Comparison of ENCODE assay signal across 15 cellular contexts in the genomic region with DNA sequence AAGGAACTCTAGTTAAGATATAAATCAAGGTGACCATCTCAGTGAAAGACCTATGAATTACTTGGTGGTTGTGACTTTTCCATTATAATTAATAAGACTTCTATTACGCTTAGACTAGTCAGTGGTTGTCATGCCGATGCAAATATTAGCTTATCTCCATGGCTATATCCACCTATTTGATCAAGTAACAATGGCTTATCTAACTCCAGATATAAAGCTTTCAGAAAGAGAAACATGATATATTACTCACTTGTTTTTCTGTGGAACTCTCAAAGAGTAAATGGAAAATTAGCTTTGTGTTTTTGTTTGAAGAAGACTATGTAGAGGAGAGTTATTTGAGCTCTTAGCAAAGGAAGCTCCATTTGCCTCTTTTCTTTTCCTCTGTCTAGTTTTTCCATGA.
DNase-seq lines count a peak whose midpoint lies in the region; ATAC-seq and TF ChIP-seq lines count a peak whose summit lies in the region.
"Had no signal": no experiment of that assay in that cellular context is flagged by ENCODE, and none has a peak within 500 bp of the region (broad histone marks: within the 10 kb centered on the region; RNA-seq: fewer than 3 reads in every experiment).

No MANE protein-coding gene starts in this region.

- H3K4ac ChIP-seq in neuronal stem cell (ENCODE audit: low read length), result no peak overlapping the region

- no peak overlapping the region for H3K9ac ChIP-seq in neuronal stem cell (ENCODE audit: low read depth, low read length, poor library complexity)

- H2AK5ac ChIP-seq in neuronal stem cell (ENCODE audit: low read depth, low read length), result no peak overlapping the region

- H3K18ac ChIP-seq in neuronal stem cell (ENCODE audit: low read length), result no peak overlapping the region

- H3K4me3 ChIP-seq in brain microvascular endothelial cell (ENCODE audit: low read depth, low read length) (no peak overlapping the region), neuronal stem cell (ENCODE audit: low read length in 2 of 2) (no peak overlapping the region)
- H3K4me3 ChIP-seq: SJSA1 had no signal

- no peak overlapping the region for H4K8ac ChIP-seq in neuronal stem cell (ENCODE audit: low read depth, low read length)

- ATAC-seq in stimulated activated naive CD8-positive, alpha-beta T cell treated with anti-CD3 and anti-CD28 coated beads, Interleukin-15, Interleukin-2, amounts not matched to agents 100 U/mL and 50 U/mL, for 24 hours, result no peak

- no peak overlapping the region for H2BK15ac ChIP-seq in neuronal stem cell (ENCODE audit: low read length)

- in situ Hi-C loops in brain microvascular endothelial cell (cut with HindIII; ENCODE audit: low pct_ligation_motif_present, low sequenced_read_pairs), result no loop called here

- H3K27ac ChIP-seq in brain microvascular endothelial cell (no peak overlapping the region), neuronal stem cell (replicated peaks; ENCODE audit: low read length) (no peak overlapping the region)
- H3K27ac ChIP-seq: SJSA1 had no signal

- peak overlapping the region; percentile 63 for H2AFZ ChIP-seq in neuronal stem cell (ENCODE audit: low read length)

- H3K79me1 ChIP-seq in neuronal stem cell (ENCODE audit: low read depth, low read length), result no peaks in the 10 kb centered on the region

- no peak overlapping the region for H3K4me2 ChIP-seq in neuronal stem cell (ENCODE audit: insufficient read depth, low read length, poor library complexity, severe bottlenecking)

- peaks cover 0 to 6% of the 10 kb centered on the region in 2 donors for H3K4me1 ChIP-seq in neuronal stem cell (ENCODE audit: control insufficient read depth in 2 of 2, insufficient read depth in 1 of 2, low read depth in 1 of 2, low read length in 2 of 2)
- H3K4me1 ChIP-seq: SJSA1 had no signal

- no peak overlapping the region for H4K91ac ChIP-seq in neuronal stem cell (ENCODE audit: low read depth, low read length, poor library complexity)

- peaks cover 2 to 7% of the 10 kb centered on the region in 2 donors for H3K9me3 ChIP-seq in neuronal stem cell (replicated peaks in 1 of 2; ENCODE audit: control insufficient read depth in 2 of 2, insufficient read depth in 1 of 2, low read depth in 1 of 2, low read length in 2 of 2)
- H3K9me3 ChIP-seq: SJSA1 had no signal

- no CpG with 5 or more reads among the region's 2 CpGs for WGBS in neuronal stem cell (ENCODE audit: extremely low coverage in 2 of 2, insufficient read length in 2 of 2, insufficient replicate concordance in 1 of 2), 2 donors

- H2BK5ac ChIP-seq in neuronal stem cell (ENCODE audit: low read length), result no peak overlapping the region

- no peak overlapping the region for H2BK120ac ChIP-seq in neuronal stem cell (ENCODE audit: low read depth, low read length)

- H3K14ac ChIP-seq in neuronal stem cell (ENCODE audit: low read length), result no peak overlapping the region

- DNase-seq in DMS53 treated with DMSO at 0.1 percent for 48 hours (lab: John Stamatoyannopoulos, UW; ENCODE audit: unreplicated experiment), result peak; percentile 44
- peak; percentile 39 to 50 for DNase-seq in NCI-H1930 (lab: John Stamatoyannopoulos, UW)
- DNase-seq in brain microvascular endothelial cell, result peak; percentile 35
- DNase-seq in neuronal stem cell (ENCODE audit: low spot score), result no peak
- DNase-seq in stimulated activated naive CD8-positive, alpha-beta T cell treated with anti-CD3 and anti-CD28 coated beads, Interleukin-15, Interleukin-2, amounts not matched to agents 100 U/mL and 50 U/mL, for 24 hours, result no peak
- no peak for DNase-seq in iPS-NIHi11 (ENCODE audit: low spot score)
- DNase-seq in amniotic stem cell (lab: John Stamatoyannopoulos, UW), result no peak
- DNase-seq: CD8-positive, alpha-beta memory T cell; DMS79; H7; Karpas-422; MM.1S; NCI-H2171; NCI-H524 had no signal

- no peak for TF ChIP-seq CTCF in brain microvascular endothelial cell (IDR thresholded peaks at IDR 0.05; ENCODE audit: low read depth, low read length, missing control alignments)

- H3K36me3 ChIP-seq in brain microvascular endothelial cell (replicated peaks), result no peaks in the 10 kb centered on the region
- no peaks in the 10 kb centered on the region for H3K36me3 ChIP-seq in neuronal stem cell (replicated peaks in 1 of 2; ENCODE audit: control insufficient read depth in 2 of 2, insufficient read depth in 2 of 2, low read length in 2 of 2)
- H3K36me3 ChIP-seq: SJSA1 had no signal

- no peaks in the 10 kb centered on the region for H3K27me3 ChIP-seq in brain microvascular endothelial cell (replicated peaks)
- H3K27me3 ChIP-seq in neuronal stem cell (ENCODE audit: control insufficient read depth in 3 of 3, insufficient read depth in 3 of 3, low read depth in 1 of 3, low read length in 3 of 3), result no peaks in the 10 kb centered on the region
- H3K27me3 ChIP-seq: SJSA1 had no signal

- H3K23ac ChIP-seq in neuronal stem cell (ENCODE audit: low read depth, low read length, poor library complexity), result no peak overlapping the region

- no peak overlapping the region for H2BK12ac ChIP-seq in neuronal stem cell (ENCODE audit: low read length)

Comparison
In these comparisons a context has a peak if more than half of its experiments do, and no peak if none do; other contexts are left out.
1. DNase-seq: peak in DMS53 treated with DMSO at 0.1 percent for 48 hours (single experiment), NCI-H1930 (2 of 2) and brain microvascular endothelial cell (single experiment); none in neuronal stem cell (single experiment), stimulated activated naive CD8-positive, alpha-beta T cell treated with anti-CD3 and anti-CD28 coated beads, Interleukin-15, Interleukin-2, amounts not matched to agents 100 U/mL and 50 U/mL, for 24 hours (single experiment), iPS-NIHi11 (single experiment) and amniotic stem cell (single experiment).